Comparison of ENCODE assay signal across 9 cellular contexts in the genomic region with DNA sequence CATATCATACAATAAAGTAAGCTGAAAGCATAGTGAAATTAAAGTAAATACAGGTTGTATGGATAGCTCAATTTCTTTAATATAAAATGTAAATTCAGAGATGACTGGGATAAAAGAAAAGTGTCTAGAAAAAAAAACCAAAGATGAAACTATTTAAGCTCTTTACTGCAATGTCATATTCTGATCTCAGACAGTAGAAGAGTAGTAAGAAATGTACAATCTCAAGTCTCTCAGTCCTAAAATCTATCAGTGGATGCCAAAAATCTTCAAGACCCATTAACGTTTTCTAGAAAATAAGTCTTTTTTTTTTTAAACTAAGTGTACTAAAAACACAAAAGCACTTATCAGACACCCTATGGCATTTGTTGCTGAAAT. TPM values are rescaled to one million over a fixed set of nuclear protein-coding genes. Genes with fewer than 3 reads are reported as not detected.
A peak's percentile ranks its signal among the peaks of the same experiment; 100 is the strongest.
DNase-seq lines count a peak whose midpoint lies in the region; ATAC-seq and TF ChIP-seq lines count a peak whose summit lies in the region.
"Had no signal": no experiment of that assay in that cellular context is flagged by ENCODE, and none has a peak within 500 bp of the region (broad histone marks: within the 10 kb centered on the region; RNA-seq: fewer than 3 reads in every experiment).

No MANE protein-coding gene starts in this region.

- intact Hi-C loops in CD14-positive monocyte (cut with micrococcal nuclease) (no loop called here), breast epithelium (cut with DNase I; ENCODE audit: low total_unique reads) (no loop called here)

- H3K14ac ChIP-seq in neuronal stem cell (ENCODE audit: low read length) = no peak overlapping the region

- TF ChIP-seq CTCF in CD14-positive monocyte (IDR thresholded peaks at IDR 0.05) (no peak), breast epithelium (IDR thresholded peaks at IDR 0.05) (no peak)

- H3K79me1 ChIP-seq in neuronal stem cell (ENCODE audit: low read depth, low read length) = no peaks in the 10 kb centered on the region

- H2BK12ac ChIP-seq in neuronal stem cell (ENCODE audit: low read length) = no peak overlapping the region

- H2BK15ac ChIP-seq in neuronal stem cell (ENCODE audit: low read length) = no peak overlapping the region

- H3K4me1 ChIP-seq in breast epithelium (no peaks in the 10 kb centered on the region), neuronal stem cell (ENCODE audit: control insufficient read depth in 2 of 2, insufficient read depth in 1 of 2, low read depth in 1 of 2, low read length in 2 of 2) (peaks cover 5% of the 10 kb centered on the region in 2 donors)

- H3K36me3 Mint-ChIP-seq in CD14-positive monocyte = no peaks in the 10 kb centered on the region

- TF ChIP-seq POLR2A in breast epithelium (IDR thresholded peaks at IDR 0.05) = no peak

- ATAC-seq in HG03159 (IDR thresholded peaks at IDR 0.05; ENCODE audit: unreplicated experiment) = peak; percentile 2
- no peak for ATAC-seq in HG03039 (IDR thresholded peaks at IDR 0.05; ENCODE audit: unreplicated experiment)
- no peak for ATAC-seq in GM18870 (IDR thresholded peaks at IDR 0.05; ENCODE audit: unreplicated experiment)

- H2AK5ac ChIP-seq in neuronal stem cell (ENCODE audit: low read depth, low read length) = no peak overlapping the region

- no peak overlapping the region for H2BK120ac ChIP-seq in neuronal stem cell (ENCODE audit: low read depth, low read length)

- H3K4ac ChIP-seq in neuronal stem cell (ENCODE audit: low read length) = no peak overlapping the region

- no peak overlapping the region for H2BK5ac ChIP-seq in neuronal stem cell (ENCODE audit: low read length)

- H2AFZ ChIP-seq in neuronal stem cell (ENCODE audit: low read length) = peak overlapping the region; percentile 90

- H3K23ac ChIP-seq in neuronal stem cell (ENCODE audit: low read depth, low read length, poor library complexity) = no peak overlapping the region

- H3K27me3 ChIP-seq in breast epithelium (no peaks in the 10 kb centered on the region), neuronal stem cell (ENCODE audit: control insufficient read depth in 3 of 3, insufficient read depth in 3 of 3, low read depth in 1 of 3, low read length in 3 of 3) (no peaks in the 10 kb centered on the region)

- H3K9me3 ChIP-seq in breast epithelium = no peaks in the 10 kb centered on the region
- no peaks in the 10 kb centered on the region for H3K9me3 ChIP-seq in neuronal stem cell (replicated peaks in 1 of 2; ENCODE audit: control insufficient read depth in 2 of 2, insufficient read depth in 1 of 2, low read depth in 1 of 2, low read length in 2 of 2)

- H3K18ac ChIP-seq in neuronal stem cell (ENCODE audit: low read length) = no peak overlapping the region

- H3K4me3 Mint-ChIP-seq in CD14-positive monocyte = peak overlapping the region; percentile 81 to 93

- no peaks in the 10 kb centered on the region for H3K27me3 Mint-ChIP-seq in CD14-positive monocyte (ENCODE audit: low read depth in 3 of 3)

- peaks cover 20% of the 10 kb centered on the region for H3K4me1 Mint-ChIP-seq in CD14-positive monocyte

- no peak overlapping the region for H3K9ac ChIP-seq in neuronal stem cell (ENCODE audit: low read depth, low read length, poor library complexity)

- peak overlapping the region in 4 of 7 donors; percentile 52 to 85 (median 67) for H3K27ac Mint-ChIP-seq in CD14-positive monocyte

- peaks cover 0 to 4% (median 0%) of the 10 kb centered on the region in 7 donors for H3K9me3 Mint-ChIP-seq in CD14-positive monocyte

- H4K8ac ChIP-seq in neuronal stem cell (ENCODE audit: low read depth, low read length) = no peak overlapping the region

- H3K36me3 ChIP-seq in breast epithelium (no peaks in the 10 kb centered on the region), neuronal stem cell (replicated peaks in 1 of 2; ENCODE audit: control insufficient read depth in 2 of 2, insufficient read depth in 2 of 2, low read length in 2 of 2) (no peaks in the 10 kb centered on the region)

- WGBS in neuronal stem cell (ENCODE audit: extremely low coverage in 2 of 2, insufficient read length in 2 of 2, insufficient replicate concordance in 1 of 2), 2 donors = no CpG with 5 or more reads among the region's 1 CpG

- H3K4me3 ChIP-seq in breast epithelium = peak overlapping the region; percentile 19 to 46 (median 30)
- H3K4me3 ChIP-seq in neuronal stem cell (ENCODE audit: low read length in 2 of 2) = peak overlapping the region in 1 of 2 donors; percentile 44

- no peak overlapping the region for H3K4me2 ChIP-seq in neuronal stem cell (ENCODE audit: insufficient read depth, low read length, poor library complexity, severe bottlenecking)

- H4K91ac ChIP-seq in neuronal stem cell (ENCODE audit: low read depth, low read length, poor library complexity) = no peak overlapping the region

- DNase-seq in CD14-positive monocyte (ENCODE audit: low spot score) (no peak), breast epithelium (ENCODE audit: low spot score in 2 of 2) (no peak), neuronal stem cell (ENCODE audit: low spot score) (no peak), CD1c-positive myeloid dendritic cell (ENCODE audit: extremely low spot score) (no peak), LoVo (ENCODE audit: low spot score) (no peak)

- H3K27ac ChIP-seq in breast epithelium (no peak overlapping the region), neuronal stem cell (replicated peaks; ENCODE audit: low read length) (no peak overlapping the region)

RNA-seq across cellular contexts. Expression of gene MGARP, which starts 13.8 kb away (rescaled TPM):
- polyA plus RNA-seq in CD14-positive monocyte = under 1 TPM in 1 of 2 donors, not detected in 1; 0.19 TPM
- total RNA-seq in breast epithelium = 1 to 10 TPM in 2 of 3 donors, not detected in 1; 1.6 to 3.8 TPM
- polyA plus RNA-seq in neuronal stem cell (2013, experiment 1 of 2) = 1.4 TPM
- 1.3 TPM for polyA plus RNA-seq in neuronal stem cell (2013, experiment 2 of 2)
- total RNA-seq: T-helper 1 cell treated with Interleukin-12 subunit alpha and Interleukin-12 subunit beta and Interleukin-4 antibody, amounts not matched to agents 30 ng/mL and 1 ng/mL, for 36 hours had no signal

RNA-seq across cellular contexts. Expression of gene NAA15, which starts 35.1 kb away (rescaled TPM):
- polyA plus RNA-seq in CD14-positive monocyte = 10 to 100 TPM in 1 of 2 donors, 1 to 10 TPM in 1; 8.8 to 20.2 TPM
- 10 to 100 TPM; 28.5 to 49.9 (median 34.1) TPM for total RNA-seq in breast epithelium
- 23.3 TPM for polyA plus RNA-seq in neuronal stem cell (2013, experiment 1 of 2)
- 24.1 TPM for polyA plus RNA-seq in neuronal stem cell (2013, experiment 2 of 2)

RNA-seq across cellular contexts. Expression of gene NDUFC1, which starts 36.1 kb away (rescaled TPM):
- polyA plus RNA-seq in CD14-positive monocyte = 100 to 1,000 TPM; 123 to 134 TPM
- total RNA-seq in breast epithelium = 10 to 100 TPM; 26.2 to 42.7 (median 35.0) TPM
- 135 TPM for polyA plus RNA-seq in neuronal stem cell (2013, experiment 1 of 2)
- 139 TPM for polyA plus RNA-seq in neuronal stem cell (2013, experiment 2 of 2)
